In genomic region chr9:133869674-133870419, GRCh38 we compare ENCODE assay signal across 14 cellular contexts.
A peak's percentile ranks its signal among the peaks of the same experiment; 100 is the strongest.
DNase-seq lines count a peak whose midpoint lies in the region; ATAC-seq and TF ChIP-seq lines count a peak whose summit lies in the region.
"Had no signal": no experiment of that assay in that cellular context is flagged by ENCODE, and none has a peak within 500 bp of the region (broad histone marks: within the 10 kb centered on the region; RNA-seq: fewer than 3 reads in every experiment).

No MANE protein-coding gene starts in this region.

- peak overlapping the region; percentile 2 for H3K4me3 Mint-ChIP-seq in CD8-positive, alpha-beta T cell
- peak overlapping the region; percentile 28 for H3K4me3 Mint-ChIP-seq in activated T-helper 2 cell treated with anti-CD3 and anti-CD28 coated beads, Interferon-gamma antibody, Interleukin-2, Interleukin-4, amounts not matched to agents 10 μg/mL and 5 μg/mL and 100 μg/mL, durations not matched to agents 14 hours and 24 hours and 36 hours (ENCODE audit: low read depth)
- H3K4me3 Mint-ChIP-seq in memory B cell, result peak overlapping the region; percentile 47

- no peak overlapping the region for H2AFZ ChIP-seq in Loucy (ENCODE audit: low read length)

- H3K36me3 Mint-ChIP-seq in CD8-positive, alpha-beta T cell, result peaks cover 3% of the 10 kb centered on the region
- H3K36me3 Mint-ChIP-seq in activated T-helper 2 cell treated with anti-CD3 and anti-CD28 coated beads, Interferon-gamma antibody, Interleukin-2, Interleukin-4, amounts not matched to agents 10 μg/mL and 5 μg/mL and 100 μg/mL, durations not matched to agents 14 hours and 24 hours and 36 hours (ENCODE audit: low read depth), result no peaks in the 10 kb centered on the region
- peaks cover 21% of the 10 kb centered on the region for H3K36me3 Mint-ChIP-seq in memory B cell

- H3K27ac ChIP-seq in CD8-positive, alpha-beta T cell (ENCODE audit: low read depth, low read length), result no peak overlapping the region
- no peak overlapping the region for H3K27ac ChIP-seq in ascending aorta
- H3K27ac ChIP-seq: skin epidermis had no signal

- no peak for TF ChIP-seq CTCF in CD8-positive, alpha-beta T cell (IDR thresholded peaks at IDR 0.05)
- 0 out of 2 replicates have a peak, but pooled peaks have one; percentile 17 for TF ChIP-seq CTCF in Loucy (conservative IDR thresholded peaks at IDR 0.05; ENCODE audit: low read length)
- no peak for TF ChIP-seq CTCF in ascending aorta (IDR thresholded peaks at IDR 0.05)

- peaks cover 8% of the 10 kb centered on the region; the same call in 1 of the 2 replicates for H3F3A ChIP-seq in Loucy (ENCODE audit: low read depth)

- peak overlapping the region; percentile 89 for H3K4me2 ChIP-seq in Loucy (ENCODE audit: low read depth, low read length, poor library complexity, severe bottlenecking)

- no peak for ATAC-seq in CD8-positive, alpha-beta T cell
- peak; percentile 59 for ATAC-seq in memory B cell (ENCODE audit: low read depth)

- peaks cover 38% of the 10 kb centered on the region for H3K79me2 ChIP-seq in Loucy (ENCODE audit: insufficient read depth, low read length)

- H3K4me3 ChIP-seq in CD8-positive, alpha-beta T cell (ENCODE audit: low read depth, low read length), result no peak overlapping the region
- H3K4me3 ChIP-seq in Loucy (ENCODE audit: low read length, poor library complexity, severe bottlenecking) (peak overlapping the region; percentile 63), ascending aorta (no peak overlapping the region)
- H3K4me3 ChIP-seq: skin epidermis had no signal

- peaks cover 12% of the 10 kb centered on the region for H3K4me1 Mint-ChIP-seq in CD8-positive, alpha-beta T cell (ENCODE audit: low read depth)
- peaks cover 10% of the 10 kb centered on the region for H3K4me1 Mint-ChIP-seq in activated T-helper 2 cell treated with anti-CD3 and anti-CD28 coated beads, Interferon-gamma antibody, Interleukin-2, Interleukin-4, amounts not matched to agents 10 μg/mL and 5 μg/mL and 100 μg/mL, durations not matched to agents 14 hours and 24 hours and 36 hours (ENCODE audit: low read depth)
- H3K4me1 Mint-ChIP-seq in memory B cell, result peaks cover 29% of the 10 kb centered on the region

- peak overlapping the region; percentile 36 for H3K9ac ChIP-seq in Loucy (ENCODE audit: low read depth, low read length, poor library complexity, severe bottlenecking)

- no peaks in the 10 kb centered on the region for H3K27me3 ChIP-seq in CD8-positive, alpha-beta T cell (ENCODE audit: insufficient read depth, low read length)
- no peaks in the 10 kb centered on the region for H3K27me3 ChIP-seq in Loucy (ENCODE audit: insufficient read depth, low read length, poor library complexity, severe bottlenecking)
- no peaks in the 10 kb centered on the region for H3K27me3 ChIP-seq in ascending aorta

- no peaks in the 10 kb centered on the region for H3K9me3 ChIP-seq in CD8-positive, alpha-beta T cell (ENCODE audit: low read length)
- H3K9me3 ChIP-seq in Loucy (ENCODE audit: insufficient read depth, low read depth, low read length) (peaks cover 7% of the 10 kb centered on the region; the same call in 1 of the 2 replicates), ascending aorta (no peaks in the 10 kb centered on the region)

- no peak overlapping the region for H3K27ac Mint-ChIP-seq in CD8-positive, alpha-beta T cell
- peak overlapping the region; percentile 0 for H3K27ac Mint-ChIP-seq in activated T-helper 2 cell treated with anti-CD3 and anti-CD28 coated beads, Interferon-gamma antibody, Interleukin-2, Interleukin-4, amounts not matched to agents 10 μg/mL and 5 μg/mL and 100 μg/mL, durations not matched to agents 14 hours and 24 hours and 36 hours
- peak overlapping the region; percentile 87 for H3K27ac Mint-ChIP-seq in memory B cell

- H3K36me3 ChIP-seq in CD8-positive, alpha-beta T cell (ENCODE audit: insufficient read depth, low read length), result no peaks in the 10 kb centered on the region
- H3K36me3 ChIP-seq in Loucy (ENCODE audit: insufficient read depth, low read length) (no peaks in the 10 kb centered on the region), ascending aorta (no peaks in the 10 kb centered on the region)

- POLR2A ChIA-PET in CD8-positive, alpha-beta T cell (lab: Charles Lee), result no interaction called here

- peaks cover 3% of the 10 kb centered on the region for H4K20me1 ChIP-seq in Loucy (ENCODE audit: insufficient read depth, low read length, poor library complexity, severe bottlenecking)

- H3K4me1 ChIP-seq in CD8-positive, alpha-beta T cell (ENCODE audit: insufficient read depth, low read length), result peaks cover 5% of the 10 kb centered on the region
- H3K4me1 ChIP-seq in Loucy (ENCODE audit: insufficient read depth, low read length, poor library complexity, severe bottlenecking), result peaks cover 27% of the 10 kb centered on the region
- H3K4me1 ChIP-seq in ascending aorta, result no peaks in the 10 kb centered on the region

- H3K9me2 ChIP-seq in Loucy (replicated peaks; ENCODE audit: low read depth, low read length), result no peaks in the 10 kb centered on the region

- CTCF ChIA-PET in CD8-positive, alpha-beta T cell (lab: Charles Lee), result interaction anchor here (0.8 kb wide), 1 partner anchor 125 kb away, joined by 3 read pairs; no protein-coding TSS in a partner anchor

- peaks cover 7% of the 10 kb centered on the region for H3K9me3 Mint-ChIP-seq in CD8-positive, alpha-beta T cell
- H3K9me3 Mint-ChIP-seq in activated T-helper 2 cell treated with anti-CD3 and anti-CD28 coated beads, Interferon-gamma antibody, Interleukin-2, Interleukin-4, amounts not matched to agents 10 μg/mL and 5 μg/mL and 100 μg/mL, durations not matched to agents 14 hours and 24 hours and 36 hours, result peaks cover 8% of the 10 kb centered on the region
- peaks cover 5% of the 10 kb centered on the region for H3K9me3 Mint-ChIP-seq in memory B cell

- DNase-seq in CD8-positive, alpha-beta T cell, result peak in 2 of 7 experiments; percentile 4 to 17
- DNase-seq in activated T-helper 2 cell treated with anti-CD3 and anti-CD28 coated beads, Interferon-gamma antibody, Interleukin-2, Interleukin-4, amounts not matched to agents 10 μg/mL and 5 μg/mL and 100 μg/mL, durations not matched to agents 14 hours and 24 hours and 36 hours (ENCODE audit: low spot score), result peak; percentile 39
- DNase-seq in memory B cell (ENCODE audit: low spot score in 2 of 2), result no peak
- no peak for DNase-seq in NCI-H524 treated with DMSO at 0.1 percent for 48 hours (lab: John Stamatoyannopoulos, UW)
- DNase-seq in NCI-H2171 treated with DMSO at 0.1 percent for 48 hours (lab: John Stamatoyannopoulos, UW), result no peak
- DNase-seq in ascending aorta (ENCODE audit: low spot score in 2 of 2), result no peak
- DNase-seq in DMS114 treated with DMSO at 0.1 percent for 48 hours (lab: John Stamatoyannopoulos, UW; ENCODE audit: unreplicated experiment), result no peak
- DNase-seq: activated CD8-positive, alpha-beta memory T cell treated with anti-CD3 and anti-CD28 coated beads, Interleukin-2, amount 50 U/mL, for 48 hours; hypothalamus; Karpas-422; NCI-H446 treated with DMSO at 0.1 percent for 48 hours; SIG-M5 had no signal

- H3K27me3 Mint-ChIP-seq in CD8-positive, alpha-beta T cell (ENCODE audit: low read depth), result peaks cover 4% of the 10 kb centered on the region
- H3K27me3 Mint-ChIP-seq in activated T-helper 2 cell treated with anti-CD3 and anti-CD28 coated beads, Interferon-gamma antibody, Interleukin-2, Interleukin-4, amounts not matched to agents 10 μg/mL and 5 μg/mL and 100 μg/mL, durations not matched to agents 14 hours and 24 hours and 36 hours (ENCODE audit: low read depth), result no peaks in the 10 kb centered on the region
- no peaks in the 10 kb centered on the region for H3K27me3 Mint-ChIP-seq in memory B cell

- intact Hi-C loops in CD8-positive, alpha-beta T cell (cut with DNase I, micrococcal nuclease), result no loop called here
- intact Hi-C loops in activated T-helper 2 cell treated with anti-CD3 and anti-CD28 coated beads, Interferon-gamma antibody, Interleukin-2, Interleukin-4, amounts not matched to agents 10 μg/mL and 5 μg/mL and 100 μg/mL, durations not matched to agents 14 hours and 24 hours and 36 hours (cut with micrococcal nuclease), result no loop called here
- intact Hi-C loops in ascending aorta (cut with DNase I), result no loop called here
